In genomic region chr12:32264995-32265394, GRCh38 we compare ENCODE assay signal across 1 cellular context.
TF ChIP-seq lines count a peak whose summit lies in the region.

No MANE protein-coding gene starts in this region.

TF ChIP-seq in GM23338, 12 proteins besides CTCF, POLR2A, EP300 and RAD21 (continued from another document):
- TF ChIP-seq ZNF462 (CRISPR knock-in tag; IDR thresholded peaks at IDR 0.05) (no peak), JUNB (IDR thresholded peaks at IDR 0.05; ENCODE audit: unreplicated experiment) (no peak)
